Comparison of ENCODE assay signal across 8 cellular contexts in the genomic region with DNA sequence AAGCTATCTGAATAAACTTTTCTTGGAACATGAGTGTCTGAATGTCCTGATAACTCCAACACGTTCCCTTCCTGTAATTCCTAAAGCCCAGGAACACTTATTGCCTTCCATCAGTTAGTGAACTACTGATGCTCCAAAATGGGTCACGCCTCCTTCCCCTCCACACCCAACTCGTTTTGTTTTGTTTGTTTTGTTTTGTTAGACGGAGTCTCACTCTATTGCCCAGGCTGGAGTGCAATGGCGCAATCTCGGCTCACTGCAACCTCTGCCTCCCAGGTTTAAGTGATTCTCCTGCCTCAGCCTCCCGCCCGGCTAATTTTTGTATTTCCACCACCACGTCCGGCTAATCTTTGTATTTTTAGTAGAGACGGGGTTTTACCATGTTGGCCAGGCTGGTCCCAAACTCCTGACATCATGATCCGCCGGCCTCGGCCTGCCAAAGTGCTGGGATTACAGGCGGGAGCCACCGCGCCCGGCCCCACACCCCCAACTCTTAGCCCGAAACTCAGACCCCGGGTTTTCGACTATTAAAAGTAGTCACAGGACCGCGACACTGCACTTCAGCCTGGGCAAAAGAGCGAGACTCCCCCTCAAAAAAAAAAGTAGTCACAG. TPM values are rescaled to one million over a fixed set of nuclear protein-coding genes. Genes with fewer than 3 reads are reported as not detected.
A peak's percentile ranks its signal among the peaks of the same experiment; 100 is the strongest.
DNase-seq lines count a peak whose midpoint lies in the region; TF ChIP-seq lines count a peak whose summit lies in the region.

No MANE protein-coding gene starts in this region.

- peak overlapping the region; percentile 96 for H2AFZ ChIP-seq in mammary epithelial cell (ENCODE audit: low read depth, low read length)

- H3K4me2 ChIP-seq in mammary epithelial cell (ENCODE audit: insufficient read depth, low read depth, low read length): peak overlapping the region; percentile 78
- peak overlapping the region; percentile 58 for H3K4me2 ChIP-seq in mesendoderm (ENCODE audit: low read length)

- peak; percentile 48 for DNase-seq in NCI-H748 (lab: John Stamatoyannopoulos, UW; ENCODE audit: unreplicated experiment)
- no peak for DNase-seq in NCI-H748 treated with DMSO at 0.1 percent for 48 hours (lab: John Stamatoyannopoulos, UW)
- peak in 1 of 2 experiments; percentile 19 for DNase-seq in HL-60 (ENCODE audit: low read depth in 1 of 2, low spot score in 1 of 2)
- DNase-seq in mammary epithelial cell: no peak
- DNase-seq in mesendoderm: no peak
- DNase-seq in kidney glomerular epithelial cell (lab: John Stamatoyannopoulos, UW): no peak
- no peak for DNase-seq in effector CD8-positive, alpha-beta T cell (lab: John Stamatoyannopoulos, UW)
- DNase-seq in stimulated activated CD4-positive, alpha-beta T cell treated with anti-CD3 and anti-CD28 coated beads, Interleukin-1b, Interleukin-23, amount 100 ng/mL, for 48 hours: no peak

- H3K79me2 ChIP-seq in mammary epithelial cell (ENCODE audit: insufficient read depth, low read length) (peaks cover 57% of the 10 kb centered on the region), mesendoderm (ENCODE audit: control insufficient read depth, insufficient read depth, low read length) (peaks cover 25% of the 10 kb centered on the region)

- intact Hi-C loops in mammary epithelial cell (cut with micrococcal nuclease): no loop called here

- no peaks in the 10 kb centered on the region for H3K9me3 ChIP-seq in mammary epithelial cell (replicated peaks; ENCODE audit: insufficient read depth, low read length)

- H3K9ac ChIP-seq in mammary epithelial cell (ENCODE audit: insufficient read depth, low read length) (peak overlapping the region; percentile 99), mesendoderm (ENCODE audit: low read length) (peak overlapping the region; percentile 77)

- H3K4me3 ChIP-seq in HL-60 (replicated peaks; ENCODE audit: insufficient read depth, low read length): peak overlapping the region; percentile 92
- peak overlapping the region; percentile 87 to 100 (median 95) for H3K4me3 ChIP-seq in mammary epithelial cell (replicated peaks in 1 of 3; ENCODE audit: insufficient read depth in 1 of 3, low read depth in 2 of 3, low read length in 3 of 3)
- peak overlapping the region; percentile 50 for H3K4me3 ChIP-seq in mesendoderm (ENCODE audit: low read length)

- H3K4ac ChIP-seq in mesendoderm (ENCODE audit: low read depth, low read length): peak overlapping the region; percentile 88

- H2AK5ac ChIP-seq in mesendoderm (ENCODE audit: low read length): no peak overlapping the region

- H2BK5ac ChIP-seq in mesendoderm (ENCODE audit: low read length): no peak overlapping the region

- H3K23ac ChIP-seq in mesendoderm (ENCODE audit: low read length): no peak overlapping the region

- H4K8ac ChIP-seq in mesendoderm (ENCODE audit: low read depth, low read length): no peak overlapping the region

- WGBS in mammary epithelial cell (ENCODE audit: low coverage, missing lambda C conversion rate): under 1% methylated on average over 8 of the region's 24 CpGs
- WGBS in mesendoderm (ENCODE audit: extremely low coverage, insufficient coverage, low lambda C conversion rate): no CpG with 5 or more reads among the region's 24 CpGs

- dilution Hi-C loops in mammary epithelial cell (cut with HindIII; ENCODE audit: low sequenced_read_pairs): no loop called here

- H3K79me1 ChIP-seq in mesendoderm (ENCODE audit: low read length): peaks cover 16% of the 10 kb centered on the region

- no peak for TF ChIP-seq CTCF in HL-60 (IDR thresholded peaks at IDR 0.05; ENCODE audit: insufficient read depth, low read length)
- TF ChIP-seq CTCF in mammary epithelial cell (conservative IDR thresholded peaks at IDR 0.05 in 1 of 2, IDR thresholded peaks at IDR 0.05 in 1 of 2; ENCODE audit: extremely low read depth in 1 of 2, insufficient read depth in 1 of 2, low read depth in 1 of 2, low read length in 2 of 2): no peak

- H2BK15ac ChIP-seq in mesendoderm (replicated peaks; ENCODE audit: low read depth): no peak overlapping the region

- H3K27me3 ChIP-seq in HL-60 (ENCODE audit: insufficient read depth, poor library complexity, severe bottlenecking): no peaks in the 10 kb centered on the region
- no peaks in the 10 kb centered on the region for H3K27me3 ChIP-seq in mammary epithelial cell (ENCODE audit: insufficient read depth, low read length)
- H3K27me3 ChIP-seq in mesendoderm (ENCODE audit: insufficient read depth, low read length, poor library complexity): no peaks in the 10 kb centered on the region

- CTCF ChIA-PET in mammary epithelial cell (lab: Charles Lee; ENCODE audit: low non-redundant PET): no interaction called here

- no peak overlapping the region for H2BK120ac ChIP-seq in mesendoderm (ENCODE audit: low read depth, low read length)

- H3K27ac ChIP-seq in HL-60 (replicated peaks) (peak overlapping the region; percentile 86), mammary epithelial cell (ENCODE audit: insufficient read depth, low read depth, low read length) (peak overlapping the region; percentile 87), mesendoderm (ENCODE audit: low read depth, low read length) (peak overlapping the region; percentile 39)

- no peak overlapping the region for H4K5ac ChIP-seq in mesendoderm (ENCODE audit: low read length)

- H3K4me1 ChIP-seq in mammary epithelial cell (ENCODE audit: insufficient read depth, low read length) (peaks cover 7% of the 10 kb centered on the region), mesendoderm (ENCODE audit: control insufficient read depth, low read depth, low read length) (peaks cover 3% of the 10 kb centered on the region)

- peak overlapping the region; percentile 41 for H3K18ac ChIP-seq in mesendoderm (ENCODE audit: low read length)

- no peaks in the 10 kb centered on the region for H4K20me1 ChIP-seq in mammary epithelial cell (ENCODE audit: insufficient read depth, low read length)

- in situ Hi-C loops in mammary epithelial cell (cut with MboI; ENCODE audit: low sequenced_read_pairs in 2 of 2): no loop called here

- BruUV-seq in mammary epithelial cell (replicated peaks; lab: Mats Ljungman, UMichigan): no TSS peak

- no peaks in the 10 kb centered on the region for H3K36me3 ChIP-seq in mammary epithelial cell (ENCODE audit: insufficient read depth, low read length)
- no peaks in the 10 kb centered on the region for H3K36me3 ChIP-seq in mesendoderm (ENCODE audit: control insufficient read depth, insufficient read depth, low read length)

- H3K56ac ChIP-seq in mesendoderm (ENCODE audit: low read length): peak overlapping the region; percentile 91

RNA-seq across cellular contexts. Expression of a gene that starts 0.8 kb away (rescaled TPM):
- total RNA-seq in mammary epithelial cell: 10 to 100 TPM; 13.2 to 15.2 TPM
- 8.8 TPM for polyA plus RNA-seq in mammary epithelial cell
- 11.1 TPM for polyA minus RNA-seq in mammary epithelial cell
- polyA plus RNA-seq in mesendoderm (2013, experiment 1 of 2): 12.7 TPM
- 12.4 TPM for polyA plus RNA-seq in mesendoderm (2013, experiment 2 of 2)

RNA-seq across cellular contexts. Expression of a gene that starts 25.1 kb away (rescaled TPM):
- 10 to 100 TPM; 18.3 to 28.6 TPM for total RNA-seq in mammary epithelial cell
- 6.2 TPM for polyA plus RNA-seq in mammary epithelial cell
- polyA minus RNA-seq in mammary epithelial cell: 14.9 TPM
- polyA plus RNA-seq in mesendoderm (2013, experiment 1 of 2): 22.8 TPM
- polyA plus RNA-seq in mesendoderm (2013, experiment 2 of 2): 22.6 TPM
